ENCODE assay signal across 27 cellular contexts in the genomic region with DNA sequence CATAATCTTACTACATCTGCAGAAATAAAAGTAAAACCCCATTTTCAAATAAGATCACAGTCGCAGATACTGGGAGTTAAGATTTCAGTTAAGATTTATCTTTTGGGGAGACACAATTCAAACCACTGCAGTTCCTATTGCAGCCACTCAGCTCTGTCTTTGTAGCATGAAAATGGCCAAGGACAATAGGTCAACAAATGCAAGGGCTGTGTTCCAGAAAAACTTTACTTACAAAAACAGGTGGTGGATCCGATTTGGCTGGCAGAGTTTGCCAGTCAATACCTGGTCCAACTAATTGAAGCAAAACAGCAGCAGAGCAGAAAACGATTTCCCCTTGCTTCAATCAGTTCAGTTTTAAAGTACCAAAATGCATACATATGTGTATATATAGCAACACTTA.
"Had no signal": no experiment of that assay in that cellular context is flagged by ENCODE, and none has a peak within 500 bp of the region (broad histone marks: within the 10 kb centered on the region; RNA-seq: fewer than 3 reads in every experiment).

No MANE protein-coding gene starts in this region.

- H3K4me1 Mint-ChIP-seq: activated CD4-positive, alpha-beta T cell treated with anti-CD3 and anti-CD28 coated beads for 36 hours; activated CD4-positive, alpha-beta T cell treated with anti-CD3 and anti-CD28 coated beads, Interleukin-2, amount 10 ng/mL, durations not matched to agents 7 days and 5 days had no signal

- ATAC-seq: activated CD4-positive, alpha-beta T cell treated with anti-CD3 and anti-CD28 coated beads for 36 hours; activated CD4-positive, CD25-positive, alpha-beta regulatory T cell treated with anti-CD3 and anti-CD28 coated beads, Interleukin-2, amount 50 U/mL, for 24 hours; activated CD8-positive, alpha-beta T cell treated with anti-CD3 and anti-CD28 coated beads, Interleukin-2, amount 10 ng/mL, durations not matched to agents 7 days and 5 days; activated naive CD4-positive, alpha-beta T cell treated with anti-CD3 and anti-CD28 coated beads, Interleukin-2, amount 50 U/mL, for 72 hours had no signal

- H3K27ac ChIP-seq: brain microvascular endothelial cell, KMS-11, SJCRH30, SK-N-MC had no signal

- H3K9me3 Mint-ChIP-seq: activated CD4-positive, alpha-beta T cell treated with anti-CD3 and anti-CD28 coated beads, Interleukin-2, amount 10 ng/mL, durations not matched to agents 7 days and 5 days had no signal

- H3K9me3 ChIP-seq: SJCRH30 had no signal

- DNase-seq: activated CD4-positive, alpha-beta T cell treated with anti-CD3 and anti-CD28 coated beads for 36 hours; activated CD4-positive, alpha-beta T cell treated with anti-CD3 and anti-CD28 coated beads, Interleukin-2, amount 10 ng/mL, durations not matched to agents 7 days and 5 days; activated CD4-positive, alpha-beta T cell treated with anti-CD3 and anti-CD28 coated beads, Interleukin-2, amount 50 U/mL, for 48 hours; activated CD8-positive, alpha-beta T cell treated with anti-CD3 and anti-CD28 coated beads, Interleukin-2, amount 10 ng/mL, durations not matched to agents 7 days and 5 days; activated gamma-delta T cell treated with Interleukin-2 at 50 U/mL for 16 hours; activated naive CD4-positive, alpha-beta T cell treated with anti-CD3 and anti-CD28 coated beads for 36 hours; activated T-cell treated with anti-CD3 and anti-CD28 coated beads, Interleukin-2, amount 50 U/mL, for 24 hours; anterior cingulate cortex; brain microvascular endothelial cell; central memory CD4-positive, alpha-beta T cell; MM.1S; MV-4-11; NCI-H1092; NCI-H1436 treated with DMSO at 0.1 percent for 48 hours; NCI-H1694 treated with DMSO at 0.1 percent for 48 hours; NCI-H2029; NCI-H345; NCI-H524 treated with DMSO at 0.1 percent for 48 hours; OCI-M1; SHP77; T1000 had no signal

- H3K4me3 ChIP-seq: SJCRH30, SK-N-MC had no signal

- H3K9ac ChIP-seq: KMS-11 had no signal

- H3K4me3 Mint-ChIP-seq: activated CD4-positive, alpha-beta T cell treated with anti-CD3 and anti-CD28 coated beads for 36 hours; activated CD4-positive, alpha-beta T cell treated with anti-CD3 and anti-CD28 coated beads, Interleukin-2, amount 10 ng/mL, durations not matched to agents 7 days and 5 days; activated CD8-positive, alpha-beta T cell treated with anti-CD3 and anti-CD28 coated beads, Interleukin-2, amount 10 ng/mL, durations not matched to agents 7 days and 5 days; activated naive CD4-positive, alpha-beta T cell treated with anti-CD3 and anti-CD28 coated beads for 36 hours; activated T-cell treated with anti-CD3 and anti-CD28 coated beads, Interleukin-2, amount 50 U/mL, for 24 hours; activated T-helper 1 cell treated with anti-CD3 and anti-CD28 coated beads, Interleukin-12 subunit alpha, Interleukin-12 subunit beta, Interleukin-2, Interleukin-4 antibody, amounts not matched to agents 30 ng/mL and 10 ng/mL and 1 ng/mL, durations not matched to agents 14 hours and 24 hours and 36 hours had no signal

- H3K27me3 ChIP-seq: brain microvascular endothelial cell, SJCRH30 had no signal

- H3K27me3 Mint-ChIP-seq: activated CD4-positive, alpha-beta T cell treated with anti-CD3 and anti-CD28 coated beads, Interleukin-2, amount 10 ng/mL, durations not matched to agents 7 days and 5 days; activated T-cell treated with anti-CD3 and anti-CD28 coated beads, Interleukin-2, amount 50 U/mL, for 24 hours had no signal

- H3K4me1 ChIP-seq: SJCRH30 had no signal

- H3K4me2 ChIP-seq: KMS-11 had no signal

- H3K36me3 ChIP-seq: brain microvascular endothelial cell, SJCRH30 had no signal

- H3K27ac Mint-ChIP-seq: activated CD4-positive, alpha-beta T cell treated with anti-CD3 and anti-CD28 coated beads for 36 hours; activated CD4-positive, alpha-beta T cell treated with anti-CD3 and anti-CD28 coated beads, Interleukin-2, amount 10 ng/mL, durations not matched to agents 7 days and 5 days; activated CD8-positive, alpha-beta T cell treated with anti-CD3 and anti-CD28 coated beads, Interleukin-2, amount 10 ng/mL, durations not matched to agents 7 days and 5 days; activated naive CD4-positive, alpha-beta T cell treated with anti-CD3 and anti-CD28 coated beads for 36 hours; activated naive CD4-positive, alpha-beta T cell treated with anti-CD3 and anti-CD28 coated beads, Interleukin-2, amount 50 U/mL, for 72 hours; activated T-cell treated with anti-CD3 and anti-CD28 coated beads, Interleukin-2, amount 50 U/mL, for 24 hours; activated T-helper 1 cell treated with anti-CD3 and anti-CD28 coated beads, Interleukin-12 subunit alpha, Interleukin-12 subunit beta, Interleukin-2, Interleukin-4 antibody, amounts not matched to agents 30 ng/mL and 10 ng/mL and 1 ng/mL, durations not matched to agents 14 hours and 24 hours and 36 hours had no signal
